In genomic region chr17:42774066-42774750, GRCh38 we compare ENCODE assay signal across 8 cellular contexts. TPM values are rescaled to one million over a fixed set of nuclear protein-coding genes. Genes with fewer than 3 reads are reported as not detected.
A peak's percentile ranks its signal among the peaks of the same experiment; 100 is the strongest.
DNase-seq lines count a peak whose midpoint lies in the region; ATAC-seq, FAIRE-seq and TF ChIP-seq lines count a peak whose summit lies in the region.

No MANE protein-coding gene starts in this region.

- RAD21 ChIA-PET in GM12878 (lab: Charles Lee; ENCODE audit: unreplicated experiment) = interaction anchor here (1.3 to 3.1 kb wide), 8 partner anchors 10 to 224 kb away, joined by 3 to 18 read pairs (median 6); partner anchors contain the start of genes BECN1, PSMC3IP and RPL27

- TF ChIP-seq CTCF in A673 (conservative IDR thresholded peaks at IDR 0.05; ENCODE audit: low read depth, low read length) = no peak
- TF ChIP-seq CTCF in GM12878 (IDR thresholded peaks at IDR 0.05 in 2 of 3, conservative IDR thresholded peaks at IDR 0.05 in 1 of 3; ENCODE audit: control insufficient read depth in 2 of 3, extremely low read depth in 1 of 3, insufficient read depth in 1 of 3, low read depth in 3 of 3, low read length in 3 of 3) = no peak

- H3K36me3 ChIP-seq in A673 (ENCODE audit: insufficient read depth, low read length, poor library complexity, severe bottlenecking) = no peaks in the 10 kb centered on the region
- peaks cover 5 to 6% of the 10 kb centered on the region in 2 experiments; a peak in 3 of 4 replicates for H3K36me3 ChIP-seq in GM12878 (ENCODE audit: control insufficient read depth in 2 of 2, insufficient read depth in 2 of 2, low read length in 1 of 2)

- H2AFZ ChIP-seq in GM12878 (ENCODE audit: control insufficient read depth, low read depth, low read length) = no peak overlapping the region

- peaks cover 24% of the 10 kb centered on the region for H3K36me3 Mint-ChIP-seq in memory B cell

- H3K9ac ChIP-seq in GM12878 (ENCODE audit: control insufficient read depth, insufficient read depth, low read length) = peak overlapping the region; percentile 97

- FAIRE-seq in GM12878 (lab: Jason Lieb, UNC) = no peak

- BruUV-seq in A673 (replicated peaks; lab: Mats Ljungman, UMichigan) = TSS peak; percentile 73
- BruUV-seq in GM12878 (replicated peaks; lab: Mats Ljungman, UMichigan) = no TSS peak

- in situ Hi-C loops in GM12878 (cut with MboI) = no loop called here

- no peak for TF ChIP-seq RAD21 in GM12878 (IDR thresholded peaks at IDR 0.05; ENCODE audit: insufficient read depth, low read depth, low read length)

- POLR2A ChIA-PET in A673 (lab: Charles Lee; ENCODE audit: low non-redundant PET) (no interaction called here), GM12878 (lab: Charles Lee) (interaction anchor here (0.6 to 2.3 kb wide), 9 partner anchors 16 to 224 kb away, joined by 3 to 10 read pairs (median 3); partner anchors contain the start of genes BECN1, RETREG3, RPL27 and TUBG1)

- intact Hi-C loops in A673 (cut with micrococcal nuclease; ENCODE audit: unreplicated experiment) = no loop called here
- intact Hi-C loops in GM12878 (cut with micrococcal nuclease; ENCODE audit: unreplicated experiment) = no loop called here

- H3K27me3 ChIP-seq in A673 (replicated peaks; ENCODE audit: insufficient read depth, low read depth, low read length, poor library complexity) = no peaks in the 10 kb centered on the region
- H3K27me3 ChIP-seq in GM12878 (replicated peaks in 1 of 2; ENCODE audit: control insufficient read depth in 2 of 2, insufficient read depth in 2 of 2, low read length in 1 of 2) = no peaks in the 10 kb centered on the region

- H3K27ac Mint-ChIP-seq in memory B cell = peak overlapping the region; percentile 96

- H3K4me3 Mint-ChIP-seq in memory B cell = peak overlapping the region; percentile 99

- H3K4me1 ChIP-seq in A673 (ENCODE audit: insufficient read depth, low read length, poor library complexity, severe bottlenecking) = no peaks in the 10 kb centered on the region
- peaks cover 26% of the 10 kb centered on the region for H3K4me1 ChIP-seq in GM12878 (ENCODE audit: control insufficient read depth, insufficient read depth, low read length)

- no peaks in the 10 kb centered on the region for H3K9me3 ChIP-seq in A673 (ENCODE audit: low read depth, low read length, poor library complexity, severe bottlenecking)
- H3K9me3 ChIP-seq in GM12878 (replicated peaks; ENCODE audit: control insufficient read depth, insufficient read depth, low read length) = no peaks in the 10 kb centered on the region

- TF ChIP-seq EP300 in GM12878 (IDR thresholded peaks at IDR 0.05; ENCODE audit: borderline replicate concordance in 1 of 2, control insufficient read depth in 1 of 2, low read depth in 2 of 2, low read length in 2 of 2) = no peak

- TF ChIP-seq POLR2A in GM12878 (IDR thresholded peaks at IDR 0.05; ENCODE audit: low read depth, low read length) = no peak

- 64% methylated on average over 3 of the region's 3 CpGs for WGBS in GM12878 (ENCODE audit: insufficient coverage, insufficient replicate concordance, low lambda C conversion rate, missing lambda C conversion rate)

- CTCF ChIA-PET in A673 (lab: Charles Lee) = interaction anchor here (2.3 kb wide), 1 partner anchor 11 kb away, joined by 5 read pairs; no protein-coding TSS in a partner anchor
- CTCF ChIA-PET in GM12878 (lab: Yijun Ruan, JAX) = interaction anchor here (0.9 to 3.2 kb wide), 12 partner anchors 11 to 224 kb away, joined by 3 to 38 read pairs (median 4); partner anchors contain the start of genes BECN1, CCR10, CNTD1 and COA3

- DNase-seq in A673 (ENCODE audit: low spot score) (no peak), HT1080 (ENCODE audit: low read depth) (peak; percentile 79), GM12878 (ENCODE audit: low read depth, low spot score) (no peak), memory B cell (ENCODE audit: low spot score in 2 of 2) (no peak), occipital lobe (lab: John Stamatoyannopoulos, UW) (no peak), ecto neural progenitor cell (ENCODE audit: low spot score) (no peak)

- no peaks in the 10 kb centered on the region for H3K9me3 Mint-ChIP-seq in memory B cell

- no peaks in the 10 kb centered on the region for H3K27me3 Mint-ChIP-seq in memory B cell

- ATAC-seq in GM12878 (no peak; the same call in 2 of the 3 replicates), memory B cell (ENCODE audit: low read depth) (no peak), GM18498 (IDR thresholded peaks at IDR 0.05; ENCODE audit: unreplicated experiment) (no peak), HG02852 (IDR thresholded peaks at IDR 0.05; ENCODE audit: unreplicated experiment) (no peak)

- peaks cover 14% of the 10 kb centered on the region for H3K4me1 Mint-ChIP-seq in memory B cell

- H3K27ac ChIP-seq in A673 (ENCODE audit: low read depth, low read length, poor library complexity, severe bottlenecking) (no peak overlapping the region), GM12878 (ENCODE audit: control insufficient read depth, insufficient read depth) (peak overlapping the region; percentile 86)

- H3K4me3 ChIP-seq in A673 (ENCODE audit: low read depth, low read length, poor library complexity, severe bottlenecking) (peak overlapping the region; percentile 68), GM12878 (peak overlapping the region; percentile 75)

- H3K4me2 ChIP-seq in GM12878 (ENCODE audit: control insufficient read depth, insufficient read depth) = peak overlapping the region; percentile 88

- SMC1A ChIA-PET in GM12878 (lab: Charles Lee; ENCODE audit: uncharacterized antibody, unreplicated experiment) = interaction anchor here (0.9 to 2.7 kb wide), 4 partner anchors 11 to 238 kb away, joined by 3 to 20 read pairs (median 7); partner anchors contain the start of genes NAGLU and PSMC3IP

- no peaks in the 10 kb centered on the region for H4K20me1 ChIP-seq in GM12878 (ENCODE audit: control insufficient read depth, insufficient read depth)

- peaks cover 9% of the 10 kb centered on the region for H3K79me2 ChIP-seq in GM12878 (ENCODE audit: control insufficient read depth, insufficient read depth, low read length)

RNA-seq across cellular contexts. Expression of gene VPS25, which starts 1.0 kb away (rescaled TPM):
- total RNA-seq in A673 (2021) (34.3 and 35.6 TPM in 2 replicates), GM12878 (2014; rRNA removed) (112 and 117 TPM in 2 replicates), GM12878 (2014; rRNA removed; fragmentation: Illumina TruSeq; extraction: Trizol) (100 and 111 TPM in 2 replicates), GM12878 (2021) (92.7 TPM in 2 replicates), occipital lobe (24.5 TPM)
- 110 and 122 TPM in 2 replicates for total RNA-seq in HT1080 (2014; rRNA removed; shearing (Covaris generic))
- polyA plus RNA-seq in HT1080 (2015; cell fraction: cytosol; rRNA removed) = 121 and 125 TPM in 2 replicates
- 96.7 and 103 TPM in 2 replicates for polyA plus RNA-seq in HT1080 (2015; cell fraction: nucleus; rRNA removed)
- total RNA-seq in GM12878 (2013; cell fraction: nucleolus; rRNA removed) = 46.9 and 53.7 TPM in 2 replicates
- 53.9 TPM for polyA plus RNA-seq in GM12878 (2011; ENCODE audit: low read depth)
- polyA plus RNA-seq in GM12878 (2011; rRNA removed) (122 and 175 TPM in 2 replicates), GM12878 (2014; fragmentation: Illumina TruSeq; extraction: Trizol) (113 and 153 TPM in 2 replicates), GM12878 (2014; fragmentation: Nextera tagmentation; extraction: Ambion mirVana) (100 to 1,000 TPM; 131 to 185 TPM), GM12878 (2014; rRNA removed) (113 and 118 TPM in 2 replicates), GM12878 (2016; fragmentation: Nextera tagmentation; extraction: Ambion mirVana) (100 to 1,000 TPM; 141 to 161 TPM)
- 157 and 207 TPM in 2 replicates for polyA plus RNA-seq in GM12878 (2011; cell fraction: cytosol; rRNA removed)
- polyA plus RNA-seq in GM12878 (2011; cell fraction: nucleus; rRNA removed) = 107 and 130 TPM in 2 replicates
- polyA plus RNA-seq in GM12878 (2012) = 67.0 and 69.4 TPM in 2 replicates
- polyA minus RNA-seq in GM12878 (2011; rRNA and poly(A)+ RNA removed) = 71.6 and 103 TPM in 2 replicates
- polyA minus RNA-seq in GM12878 (2011; cell fraction: cytosol; rRNA and poly(A)+ RNA removed) = 30.9 and 31.1 TPM in 2 replicates
- polyA minus RNA-seq in GM12878 (2011; cell fraction: nucleus; rRNA and poly(A)+ RNA removed) = 38.4 and 61.4 TPM in 2 replicates

RNA-seq across cellular contexts. Expression of gene WNK4, which starts 6.2 kb away (rescaled TPM):
- total RNA-seq in A673 (2021) (0.11 and 0.37 TPM in 2 replicates), GM12878 (2014; rRNA removed) (0.06 and 0.11 TPM in 2 replicates), GM12878 (2014; rRNA removed; fragmentation: Illumina TruSeq; extraction: Trizol) (not detected in 2 replicates), GM12878 (2021) (0.18 and 0.27 TPM in 2 replicates), occipital lobe (0.31 TPM)
- 5.7 and 8.9 TPM in 2 replicates for total RNA-seq in HT1080 (2014; rRNA removed; shearing (Covaris generic))
- 11.2 and 12.2 TPM in 2 replicates for polyA plus RNA-seq in HT1080 (2015; cell fraction: cytosol; rRNA removed)
- polyA plus RNA-seq in HT1080 (2015; cell fraction: nucleus; rRNA removed) = 43.9 and 55.2 TPM in 2 replicates
- total RNA-seq in GM12878 (2013; cell fraction: nucleolus; rRNA removed) = 1.9 and 2.7 TPM in 2 replicates
- polyA plus RNA-seq in GM12878 (2011; ENCODE audit: low read depth) = not detected
- polyA plus RNA-seq in GM12878 (2011; rRNA removed) (0.27 and 0.29 TPM in 2 replicates), GM12878 (2014; fragmentation: Illumina TruSeq; extraction: Trizol) (not detected in 2 replicates), GM12878 (2014; fragmentation: Nextera tagmentation; extraction: Ambion mirVana) (not detected), GM12878 (2014; rRNA removed) (0.13 and 0.88 TPM in 2 replicates), GM12878 (2016; fragmentation: Nextera tagmentation; extraction: Ambion mirVana) (under 1 TPM in 1 of 2 experiments, not detected in 1; 0.07 TPM)
- 0.19 and 0.32 TPM in 2 replicates for polyA plus RNA-seq in GM12878 (2011; cell fraction: cytosol; rRNA removed)
- polyA plus RNA-seq in GM12878 (2011; cell fraction: nucleus; rRNA removed) = 2.8 and 4.5 TPM in 2 replicates
- 0.11 and 0.13 TPM in 2 replicates for polyA plus RNA-seq in GM12878 (2012)
- 0.29 and 1.1 TPM in 2 replicates for polyA minus RNA-seq in GM12878 (2011; rRNA and poly(A)+ RNA removed)
- 0.21 TPM in 1 of 2 replicates, not detected in the other for polyA minus RNA-seq in GM12878 (2011; cell fraction: cytosol; rRNA and poly(A)+ RNA removed)
- 1.6 and 3.3 TPM in 2 replicates for polyA minus RNA-seq in GM12878 (2011; cell fraction: nucleus; rRNA and poly(A)+ RNA removed)

RNA-seq across cellular contexts. Expression of gene RAMP2, which starts 13.2 kb away (rescaled TPM):
- 3.8 and 5.0 TPM in 2 replicates for total RNA-seq in A673 (2021)
- 0.40 and 1.4 TPM in 2 replicates for total RNA-seq in HT1080 (2014; rRNA removed; shearing (Covaris generic))
- 0.36 and 0.98 TPM in 2 replicates for polyA plus RNA-seq in HT1080 (2015; cell fraction: cytosol; rRNA removed)
- not detected in 2 replicates for polyA plus RNA-seq in HT1080 (2015; cell fraction: nucleus; rRNA removed)
- total RNA-seq in GM12878 (2013; cell fraction: nucleolus; rRNA removed) = not detected in 2 replicates
- not detected in 2 replicates for total RNA-seq in GM12878 (2014; rRNA removed)
- total RNA-seq in GM12878 (2014; rRNA removed; fragmentation: Illumina TruSeq; extraction: Trizol) = not detected in 2 replicates
- 0.43 TPM in 1 of 2 replicates, not detected in the other for total RNA-seq in GM12878 (2021)
- not detected for polyA plus RNA-seq in GM12878 (2011; ENCODE audit: low read depth)
- polyA plus RNA-seq in GM12878 (2011; rRNA removed) = 0.14 TPM in 1 of 2 replicates, not detected in the other
- polyA plus RNA-seq in GM12878 (2011; cell fraction: cytosol; rRNA removed) = 0.35 and 0.48 TPM in 2 replicates
- 0.22 TPM in 1 of 2 replicates, not detected in the other for polyA plus RNA-seq in GM12878 (2011; cell fraction: nucleus; rRNA removed)
- polyA plus RNA-seq in GM12878 (2012) = 0.36 and 0.93 TPM in 2 replicates
- polyA plus RNA-seq in GM12878 (2014; fragmentation: Illumina TruSeq; extraction: Trizol) = 0.22 and 0.98 TPM in 2 replicates
- polyA plus RNA-seq in GM12878 (2014; fragmentation: Nextera tagmentation; extraction: Ambion mirVana) = under 1 TPM; 0.20 to 0.21 TPM
- polyA plus RNA-seq in GM12878 (2014; rRNA removed) = 0.32 and 0.37 TPM in 2 replicates
- under 1 TPM in 1 of 2 experiments, not detected in 1; 0.21 TPM for polyA plus RNA-seq in GM12878 (2016; fragmentation: Nextera tagmentation; extraction: Ambion mirVana)
- polyA minus RNA-seq in GM12878 (2011; rRNA and poly(A)+ RNA removed) = 0.62 and 0.66 TPM in 2 replicates
- not detected in 2 replicates for polyA minus RNA-seq in GM12878 (2011; cell fraction: cytosol; rRNA and poly(A)+ RNA removed)
- not detected in 2 replicates for polyA minus RNA-seq in GM12878 (2011; cell fraction: nucleus; rRNA and poly(A)+ RNA removed)
- 14.3 TPM for total RNA-seq in occipital lobe

RNA-seq across cellular contexts. Expression of gene COA3, which starts 24.3 kb away (rescaled TPM):
- total RNA-seq in A673 (2021) (29.0 and 30.5 TPM in 2 replicates), GM12878 (2014; rRNA removed) (67.1 and 69.8 TPM in 2 replicates), GM12878 (2014; rRNA removed; fragmentation: Illumina TruSeq; extraction: Trizol) (44.3 and 46.7 TPM in 2 replicates), GM12878 (2021) (44.0 and 45.2 TPM in 2 replicates), occipital lobe (61.8 TPM)
- 65.2 and 97.2 TPM in 2 replicates for total RNA-seq in HT1080 (2014; rRNA removed; shearing (Covaris generic))
- 40.5 and 52.8 TPM in 2 replicates for polyA plus RNA-seq in HT1080 (2015; cell fraction: cytosol; rRNA removed)
- 22.8 and 26.0 TPM in 2 replicates for polyA plus RNA-seq in HT1080 (2015; cell fraction: nucleus; rRNA removed)
- total RNA-seq in GM12878 (2013; cell fraction: nucleolus; rRNA removed) = 16.2 and 16.6 TPM in 2 replicates
- 57.2 TPM for polyA plus RNA-seq in GM12878 (2011; ENCODE audit: low read depth)
- polyA plus RNA-seq in GM12878 (2011; rRNA removed) (52.4 and 61.6 TPM in 2 replicates), GM12878 (2014; fragmentation: Illumina TruSeq; extraction: Trizol) (50.1 and 55.1 TPM in 2 replicates), GM12878 (2014; fragmentation: Nextera tagmentation; extraction: Ambion mirVana) (100 to 1,000 TPM in 1 of 2 experiments, 10 to 100 TPM in 1; 86.5 to 123 TPM), GM12878 (2014; rRNA removed) (62.1 and 62.4 TPM in 2 replicates), GM12878 (2016; fragmentation: Nextera tagmentation; extraction: Ambion mirVana) (100 to 1,000 TPM; 154 to 161 TPM)
- 84.3 and 87.9 TPM in 2 replicates for polyA plus RNA-seq in GM12878 (2011; cell fraction: cytosol; rRNA removed)
- 29.6 and 35.0 TPM in 2 replicates for polyA plus RNA-seq in GM12878 (2011; cell fraction: nucleus; rRNA removed)
- polyA plus RNA-seq in GM12878 (2012) = 42.6 and 44.0 TPM in 2 replicates
- polyA minus RNA-seq in GM12878 (2011; rRNA and poly(A)+ RNA removed) = 28.1 and 42.8 TPM in 2 replicates
- polyA minus RNA-seq in GM12878 (2011; cell fraction: cytosol; rRNA and poly(A)+ RNA removed) = 10.4 and 13.1 TPM in 2 replicates
- 17.3 and 17.4 TPM in 2 replicates for polyA minus RNA-seq in GM12878 (2011; cell fraction: nucleus; rRNA and poly(A)+ RNA removed)

RNA-seq across cellular contexts. Expression of gene CNTD1, which starts 24.5 kb away (rescaled TPM):
- not detected in 2 replicates for total RNA-seq in A673 (2021)
- 0.13 and 0.27 TPM in 2 replicates for total RNA-seq in HT1080 (2014; rRNA removed; shearing (Covaris generic))
- 0.08 and 0.41 TPM in 2 replicates for polyA plus RNA-seq in HT1080 (2015; cell fraction: cytosol; rRNA removed)
- polyA plus RNA-seq in HT1080 (2015; cell fraction: nucleus; rRNA removed) = 0.17 TPM in 1 of 2 replicates, not detected in the other
- total RNA-seq in GM12878 (2013; cell fraction: nucleolus; rRNA removed) = not detected in 2 replicates
- 0.06 and 0.11 TPM in 2 replicates for total RNA-seq in GM12878 (2014; rRNA removed)
- not detected in 2 replicates for total RNA-seq in GM12878 (2014; rRNA removed; fragmentation: Illumina TruSeq; extraction: Trizol)
- not detected in 2 replicates for total RNA-seq in GM12878 (2021)
- polyA plus RNA-seq in GM12878 (2011; ENCODE audit: low read depth) = 1.3 TPM
- 0.11 and 0.19 TPM in 2 replicates for polyA plus RNA-seq in GM12878 (2011; rRNA removed)
- polyA plus RNA-seq in GM12878 (2011; cell fraction: cytosol; rRNA removed) = not detected in 2 replicates
- not detected in 2 replicates for polyA plus RNA-seq in GM12878 (2011; cell fraction: nucleus; rRNA removed)
- 1.4 TPM in 2 replicates for polyA plus RNA-seq in GM12878 (2012)
- polyA plus RNA-seq in GM12878 (2014; fragmentation: Illumina TruSeq; extraction: Trizol) = not detected in 2 replicates
- 1 to 10 TPM in 1 of 2 experiments, under 1 TPM in 1; 0.80 to 1.4 TPM for polyA plus RNA-seq in GM12878 (2014; fragmentation: Nextera tagmentation; extraction: Ambion mirVana)
- not detected in 2 replicates for polyA plus RNA-seq in GM12878 (2014; rRNA removed)
- polyA plus RNA-seq in GM12878 (2016; fragmentation: Nextera tagmentation; extraction: Ambion mirVana) = 1 to 10 TPM; 1.4 to 1.5 TPM
- polyA minus RNA-seq in GM12878 (2011; rRNA and poly(A)+ RNA removed) = not detected in 2 replicates
- polyA minus RNA-seq in GM12878 (2011; cell fraction: cytosol; rRNA and poly(A)+ RNA removed) = not detected in 2 replicates
- not detected in 2 replicates for polyA minus RNA-seq in GM12878 (2011; cell fraction: nucleus; rRNA and poly(A)+ RNA removed)
- 0.47 TPM for total RNA-seq in occipital lobe
